In the genomic region with DNA sequence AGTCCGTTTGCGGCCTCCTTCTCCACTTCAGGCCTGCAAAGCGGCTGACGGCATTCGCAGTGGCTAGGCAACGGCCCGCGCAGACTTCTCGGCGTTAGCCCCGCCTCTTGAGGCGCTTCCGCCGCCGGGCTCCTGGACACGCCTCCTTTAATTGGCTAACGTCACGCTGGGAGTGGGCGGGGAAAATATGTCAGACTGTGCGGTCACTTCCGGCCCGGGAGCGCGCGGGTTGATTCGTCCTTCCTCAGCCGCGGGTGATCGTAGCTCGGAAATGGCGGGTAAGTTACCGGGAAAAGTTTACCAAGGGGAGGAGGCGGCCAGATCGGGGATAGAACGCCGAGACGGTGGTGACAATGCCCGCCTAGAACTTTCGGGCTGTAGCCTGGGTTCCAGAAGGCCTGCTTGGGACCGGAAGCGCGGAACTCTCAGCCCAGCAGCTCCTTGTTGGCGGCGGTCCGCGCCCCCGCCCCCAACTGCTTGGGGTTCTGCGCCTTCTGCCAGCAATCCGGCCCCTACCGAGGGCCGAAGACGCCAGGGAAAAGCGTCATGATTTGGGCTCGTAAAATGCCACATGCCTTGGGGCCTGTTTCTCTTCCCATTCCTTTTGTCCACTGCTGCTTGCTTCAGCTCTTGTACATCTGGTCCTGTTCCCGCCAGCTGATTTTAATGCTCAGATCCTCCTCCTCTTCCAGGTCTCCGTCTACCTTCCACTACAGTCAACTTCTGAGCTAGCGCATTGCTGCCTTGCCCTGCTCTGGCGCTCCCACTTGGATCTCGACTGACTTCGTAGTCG, we compare ENCODE assay signal across 8 cellular contexts. TPM values are rescaled to one million over a fixed set of nuclear protein-coding genes. Genes with fewer than 3 reads are reported as not detected.
A peak's percentile ranks its signal among the peaks of the same experiment; 100 is the strongest.
DNase-seq lines count a peak whose midpoint lies in the region; ATAC-seq and TF ChIP-seq lines count a peak whose summit lies in the region.

A gene with protein sequence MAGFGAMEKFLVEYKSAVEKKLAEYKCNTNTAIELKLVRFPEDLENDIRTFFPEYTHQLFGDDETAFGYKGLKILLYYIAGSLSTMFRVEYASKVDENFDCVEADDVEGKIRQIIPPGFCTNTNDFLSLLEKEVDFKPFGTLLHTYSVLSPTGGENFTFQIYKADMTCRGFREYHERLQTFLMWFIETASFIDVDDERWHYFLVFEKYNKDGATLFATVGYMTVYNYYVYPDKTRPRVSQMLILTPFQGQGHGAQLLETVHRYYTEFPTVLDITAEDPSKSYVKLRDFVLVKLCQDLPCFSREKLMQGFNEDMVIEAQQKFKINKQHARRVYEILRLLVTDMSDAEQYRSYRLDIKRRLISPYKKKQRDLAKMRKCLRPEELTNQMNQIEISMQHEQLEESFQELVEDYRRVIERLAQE (plus strand): TSS at position 232 of the 793 bp plus-strand sequence. CDS start 40 bp downstream, at position 272.

- peak within 1 kb of the TSS; percentile 72 for H4K5ac ChIP-seq in IMR-90 (ENCODE audit: low read depth, low read length)

- H2BK5ac ChIP-seq in IMR-90 (ENCODE audit: low read depth, low read length, poor library complexity, severe bottlenecking), result peak within 1 kb of the TSS; percentile 47

- H2BK20ac ChIP-seq in IMR-90 (ENCODE audit: low read depth, low read length), result no peak within 1 kb of the TSS

- H3K14ac ChIP-seq in IMR-90 (replicated peaks; ENCODE audit: low read depth, low read length), result peak within 1 kb of the TSS; percentile 95

- ATAC-seq in GM21528 (IDR thresholded peaks at IDR 0.05; ENCODE audit: low FRiP score, unreplicated experiment) (peak; percentile 97), IMR-90 (ENCODE audit: low read depth) (peak; percentile 98)

- peak within 1 kb of the TSS; percentile 69 for H2AK5ac ChIP-seq in IMR-90 (ENCODE audit: low read depth, low read length)

- H2AFZ ChIP-seq in IMR-90 (replicated peaks; ENCODE audit: low read length, poor library complexity), result peak within 1 kb of the TSS; percentile 90

- peak within 1 kb of the TSS; percentile 77 to 98 for H4K8ac ChIP-seq in IMR-90 (ENCODE audit: low read depth in 2 of 2, low read length in 2 of 2)

- CTCF ChIA-PET in IMR-90 (lab: Yijun Ruan, JAX), result interaction anchor here (0.7 to 1.5 kb wide), 2 partner anchors 14 to 18 kb away, joined by 3 read pairs; no protein-coding TSS in a partner anchor

- no peak within 1 kb of the TSS for H2BK15ac ChIP-seq in IMR-90 (ENCODE audit: low read depth, low read length)

- POLR2A ChIA-PET in IMR-90 (lab: Charles Lee; ENCODE audit: unreplicated experiment), result interaction anchor here (0.6 kb wide), 1 partner anchor 127 kb away, joined by 4 read pairs; no protein-coding TSS in a partner anchor

- dilution Hi-C loops in IMR-90 (cut with HindIII; ENCODE audit: low sequenced_read_pairs, unreplicated experiment), result no loop called here

- no peaks in the 10 kb centered on the region for H4K20me1 ChIP-seq in IMR-90 (ENCODE audit: insufficient read depth, low read length)

- peak within 1 kb of the TSS; percentile 84 for H3K4ac ChIP-seq in IMR-90 (ENCODE audit: low read depth, low read length)

- H3K18ac ChIP-seq in IMR-90 (ENCODE audit: low read depth, low read length), result peak within 1 kb of the TSS; percentile 4

- no peaks in the 10 kb centered on the region for H3K27me3 ChIP-seq in IMR-90 (ENCODE audit: control insufficient read depth, insufficient read depth, low read length)

- no peak for TF ChIP-seq CTCF in IMR-90 (conservative IDR thresholded peaks at IDR 0.05; ENCODE audit: low read depth, low read length)

- DNase-seq in DMS 273 (lab: John Stamatoyannopoulos, UW; ENCODE audit: unreplicated experiment) (peak; percentile 99), IMR-90 (peak; percentile 98), OCI-M1 (lab: John Stamatoyannopoulos, UW) (peak; percentile 98), activated T-cell treated with anti-CD3 and anti-CD28 coated beads for 24 hours (ENCODE audit: low read depth) (peak; percentile 97), epidermal melanocyte (ENCODE audit: insufficient read length, low spot score) (peak; percentile 91), middle frontal gyrus (ENCODE audit: extremely low spot score, low spot score) (peak; percentile 97)
- peak; percentile 92 to 97 for DNase-seq in stimulated activated CD8-positive, alpha-beta memory T cell treated with anti-CD3 and anti-CD28 coated beads, Interleukin-2, amount 100 ng/mL, for 48 hours (ENCODE audit: low read depth in 2 of 2)

- no peak for TF ChIP-seq RAD21 in IMR-90 (IDR thresholded peaks at IDR 0.05; ENCODE audit: low read length)

- in situ Hi-C loops in IMR-90 (cut with MboI; ENCODE audit: low sequenced_read_pairs), result no loop called here

- H3K9me3 ChIP-seq in IMR-90 (ENCODE audit: control insufficient read depth, insufficient read depth, low read length), result no peaks in the 10 kb centered on the region

- intact Hi-C loops in IMR-90 (cut with micrococcal nuclease), result loop anchor here (2.0 to 5.0 kb wide), 3 partner anchors 110 to 180 kb away; partner anchors contain the start of gene DLX2

- H3K27ac ChIP-seq in IMR-90 (ENCODE audit: insufficient read depth, low read length), result peak within 1 kb of the TSS; percentile 65

- peak within 1 kb of the TSS; percentile 82 for H3K56ac ChIP-seq in IMR-90 (ENCODE audit: extremely low read depth, insufficient read depth, low read length)

- peak; percentile 74 for TF ChIP-seq POLR2A in IMR-90 (IDR thresholded peaks at IDR 0.05; ENCODE audit: low read depth, low read length)

- peak within 1 kb of the TSS; percentile 99 for H3K4me2 ChIP-seq in IMR-90 (ENCODE audit: low read depth, low read length)

- H3K9me1 ChIP-seq in IMR-90 (ENCODE audit: insufficient read depth, low read length), result no peaks in the 10 kb centered on the region

- H3K23ac ChIP-seq in IMR-90 (ENCODE audit: low read depth, low read length), result peak within 1 kb of the TSS; percentile 91

- H3K79me1 ChIP-seq in IMR-90 (ENCODE audit: low read depth in 1 of 2, low read length in 2 of 2), result peaks cover 6 to 19% of the 10 kb centered on the region in 2 experiments; a peak in 3 of 4 replicates

- TSS peak; percentile 59 for BruUV-seq in IMR-90 (replicated peaks; lab: Mats Ljungman, UMichigan)

- peak within 1 kb of the TSS; percentile 69 for H4K91ac ChIP-seq in IMR-90 (ENCODE audit: insufficient read depth, low read depth, low read length)

- 1% methylated on average over 32 of the region's 61 CpGs; no CpG with 5 or more reads in 1 of the 2 experiments for WGBS in IMR-90 (ENCODE audit: extremely low coverage in 2 of 2, insufficient read length in 1 of 2), 2 experiments

- H3K9ac ChIP-seq in IMR-90 (ENCODE audit: low read depth, low read length), result peak within 1 kb of the TSS; percentile 88

- no peaks in the 10 kb centered on the region for H3K4me1 ChIP-seq in IMR-90 (ENCODE audit: control insufficient read depth, insufficient read depth, low read length)

- peaks cover 2% of the 10 kb centered on the region; the same call in 1 of the 2 replicates for H3K36me3 ChIP-seq in IMR-90 (ENCODE audit: control insufficient read depth, insufficient read depth, low read length)

- peak within 1 kb of the TSS; percentile 18 for H2AK9ac ChIP-seq in IMR-90 (replicated peaks; ENCODE audit: low read depth, low read length, poor library complexity)

- peak within 1 kb of the TSS; percentile 13; the same call in 1 of the 2 replicates for H2BK120ac ChIP-seq in IMR-90 (ENCODE audit: low read depth, low read length)

- H3K4me3 ChIP-seq in IMR-90 (ENCODE audit: insufficient read depth, low read depth, low read length), result peak within 1 kb of the TSS; percentile 71

TF ChIP-seq in IMR-90, 13 proteins besides CTCF, POLR2A, EP300 and RAD21:
- TF ChIP-seq CEBPB (IDR thresholded peaks at IDR 0.05; ENCODE audit: low read depth, low read length) (no peak), CHD1 (IDR thresholded peaks at IDR 0.05; ENCODE audit: low read depth, low read length) (no peak), RCOR1 (IDR thresholded peaks at IDR 0.05; ENCODE audit: insufficient replicate concordance, low read length) (no peak), FOS (IDR thresholded peaks at IDR 0.05; ENCODE audit: low read depth, low read length) (no peak), NFE2L2 (IDR thresholded peaks at IDR 0.05; ENCODE audit: low read depth, low read length) (no peak), MAZ (IDR thresholded peaks at IDR 0.05; ENCODE audit: borderline replicate concordance, low read depth, low read length) (peak; percentile 13; the same call in 1 of the 2 replicates), USF2 (IDR thresholded peaks at IDR 0.05; ENCODE audit: low read depth, low read length) (no peak), MXI1 (IDR thresholded peaks at IDR 0.05; ENCODE audit: borderline replicate concordance, low read depth, low read length) (no peak; the same call in 1 of the 2 replicates), ELK1 (IDR thresholded peaks at IDR 0.05; ENCODE audit: borderline replicate concordance, low read depth, low read length) (0 out of 2 replicates have a peak, but pooled peaks have one; percentile 27), SMC3 (IDR thresholded peaks at IDR 0.05; ENCODE audit: low read depth, low read length) (no peak)
TF ChIP-seq in IMR-90: peak in this region for 2.

RNA-seq across cellular contexts. Expression of the gene that starts here (rescaled TPM):
- 24.4 and 49.2 TPM in 2 replicates for total RNA-seq in IMR-90 (2012; rRNA removed)
- 37.1 and 42.1 TPM in 2 replicates for polyA plus RNA-seq in IMR-90 (2012; rRNA removed)
- polyA plus RNA-seq in IMR-90 (2012; cell fraction: cytosol; rRNA removed), result 2.7 and 5.7 TPM in 2 replicates
- polyA plus RNA-seq in IMR-90 (2012; cell fraction: nucleus; rRNA removed; ENCODE audit: low replicate concordance), result 0.76 and 8.1 TPM in 2 replicates

Comparison
In these comparisons a context has a peak if more than half of its experiments do, and no peak if none do; other contexts are left out.
1. Peak in every context shown above with its lines: DNase-seq, ATAC-seq, H3K4me3 ChIP-seq and H3K27ac ChIP-seq.